In genomic region chr6:42050011-42050896, GRCh38 we compare ENCODE assay signal across 8 cellular contexts. TPM values are rescaled to one million over a fixed set of nuclear protein-coding genes. Genes with fewer than 3 reads are reported as not detected.
DNase-seq lines count a peak whose midpoint lies in the region; ATAC-seq and TF ChIP-seq lines count a peak whose summit lies in the region.

Gene TAF8, plus strand, starts transcription at chr6:42050524. Its CDS starts 18 bp downstream, at chr6:42050542.

- peak within 1 kb of the TSS; percentile 92 for H3K4me3 ChIP-seq in SK-N-MC
- peak within 1 kb of the TSS; percentile 77 for H3K4me3 ChIP-seq in suprapubic skin

- TF ChIP-seq POLR2A in suprapubic skin (IDR thresholded peaks at IDR 0.05) = peak; percentile 73 to 76

- WGBS in suprapubic skin = 16% methylated on average over 46 of the region's 71 CpGs

- H3K4me1 ChIP-seq in suprapubic skin = peaks cover 64% of the 10 kb centered on the region

- TF ChIP-seq EP300 in suprapubic skin (IDR thresholded peaks at IDR 0.05) = no peak

- H3K9ac ChIP-seq in SK-N-MC (ENCODE audit: insufficient read length) = peak within 1 kb of the TSS; percentile 91

- peaks cover 47% of the 10 kb centered on the region for H3K36me3 Mint-ChIP-seq in activated naive CD4-positive, alpha-beta T cell treated with anti-CD3 and anti-CD28 coated beads, Interleukin-2, amount 10 ng/mL, durations not matched to agents 7 days and 5 days

- no peak for TF ChIP-seq CTCF in suprapubic skin (IDR thresholded peaks at IDR 0.05)

- peaks cover 77% of the 10 kb centered on the region for H3K4me1 Mint-ChIP-seq in activated naive CD4-positive, alpha-beta T cell treated with anti-CD3 and anti-CD28 coated beads, Interleukin-2, amount 10 ng/mL, durations not matched to agents 7 days and 5 days

- H3K9me3 Mint-ChIP-seq in activated naive CD4-positive, alpha-beta T cell treated with anti-CD3 and anti-CD28 coated beads, Interleukin-2, amount 10 ng/mL, durations not matched to agents 7 days and 5 days = no peaks in the 10 kb centered on the region

- no peaks in the 10 kb centered on the region for H3K27me3 ChIP-seq in suprapubic skin

- peak within 1 kb of the TSS; percentile 98 for H3K27ac Mint-ChIP-seq in activated naive CD4-positive, alpha-beta T cell treated with anti-CD3 and anti-CD28 coated beads, Interleukin-2, amount 10 ng/mL, durations not matched to agents 7 days and 5 days

- CTCF ChIA-PET in activated naive CD4-positive, alpha-beta T cell treated with anti-CD3 and anti-CD28 coated beads, Interleukin-2, amount 10 ng/mL, durations not matched to agents 7 days and 5 days (lab: Charles Lee) = interaction anchor here (1.0 to 4.5 kb wide), 8 partner anchors 9 to 367 kb away, joined by 3 to 21 read pairs (median 5); partner anchors contain the start of genes BYSL, MED20 and TOMM6

- peak within 1 kb of the TSS; percentile 97 for H3K4me3 Mint-ChIP-seq in activated naive CD4-positive, alpha-beta T cell treated with anti-CD3 and anti-CD28 coated beads, Interleukin-2, amount 10 ng/mL, durations not matched to agents 7 days and 5 days

- DNase-seq in GM04504 (ENCODE audit: low read depth) = peak; percentile 74
- peak; percentile 62 for DNase-seq in NCI-H1048 (lab: John Stamatoyannopoulos, UW)
- DNase-seq in SK-N-MC (ENCODE audit: low read depth, low spot score) = peak; percentile 70
- peak; percentile 95 for DNase-seq in activated naive CD4-positive, alpha-beta T cell treated with anti-CD3 and anti-CD28 coated beads, Interleukin-2, amount 10 ng/mL, durations not matched to agents 7 days and 5 days
- peak; percentile 94 for DNase-seq in germinal center (ENCODE audit: low spot score)
- DNase-seq in occipital lobe (lab: John Stamatoyannopoulos, UW) = peak; percentile 90
- DNase-seq in suprapubic skin (ENCODE audit: low spot score in 2 of 2) = peak; percentile 93 to 95

- H3K36me3 ChIP-seq in SK-N-MC (ENCODE audit: insufficient read depth, low read length) (peaks cover 17% of the 10 kb centered on the region), suprapubic skin (peaks cover 33% of the 10 kb centered on the region)

- H3K9me3 ChIP-seq in SK-N-MC (ENCODE audit: low read depth, low read length) (no peaks in the 10 kb centered on the region), suprapubic skin (no peaks in the 10 kb centered on the region)

- H3K27ac ChIP-seq in SK-N-MC (peak within 1 kb of the TSS; percentile 91), suprapubic skin (peak within 1 kb of the TSS; percentile 89)

- H3K27me3 Mint-ChIP-seq in activated naive CD4-positive, alpha-beta T cell treated with anti-CD3 and anti-CD28 coated beads, Interleukin-2, amount 10 ng/mL, durations not matched to agents 7 days and 5 days = no peaks in the 10 kb centered on the region

- ATAC-seq in HG02571 (IDR thresholded peaks at IDR 0.05; ENCODE audit: unreplicated experiment) = peak; percentile 80

RNA-seq across cellular contexts. Expression of gene TAF8, which starts in this region (rescaled TPM):
- total RNA-seq in occipital lobe (4.8 TPM), suprapubic skin (10 to 100 TPM; 19.2 to 28.5 (median 26.4) TPM)

Comparison
In these comparisons a context has a peak if more than half of its experiments do, and no peak if none do; other contexts are left out.
1. Peak in every context shown above with its lines: DNase-seq, ATAC-seq, H3K4me3 ChIP-seq and H3K27ac ChIP-seq.